ENCODE assay signal across 1 cellular context in the genomic region with DNA sequence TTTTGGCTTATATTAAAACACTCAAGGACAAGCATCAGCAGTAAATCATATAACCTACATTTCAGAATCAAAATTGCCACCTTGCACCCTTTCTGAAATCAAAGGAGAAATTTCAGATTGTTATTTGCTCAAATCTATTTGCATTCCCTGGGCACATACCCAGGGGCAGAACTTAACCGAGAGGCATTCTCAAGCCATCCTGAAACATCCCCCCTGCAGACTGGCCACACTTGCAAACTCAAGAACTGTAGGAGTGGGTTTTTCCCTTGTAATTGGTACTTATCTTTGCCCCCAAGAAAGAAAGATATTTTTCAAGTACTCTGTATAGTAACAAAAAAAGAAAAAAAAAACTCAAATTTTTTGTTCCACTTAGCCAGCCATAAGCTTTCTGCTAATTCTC.
TF ChIP-seq lines count a peak whose summit lies in the region.

No MANE protein-coding gene starts in this region.

TF ChIP-seq in GM23338, 12 proteins besides CTCF, POLR2A, EP300 and RAD21 (continued from another document):
- TF ChIP-seq, protein P1, sequence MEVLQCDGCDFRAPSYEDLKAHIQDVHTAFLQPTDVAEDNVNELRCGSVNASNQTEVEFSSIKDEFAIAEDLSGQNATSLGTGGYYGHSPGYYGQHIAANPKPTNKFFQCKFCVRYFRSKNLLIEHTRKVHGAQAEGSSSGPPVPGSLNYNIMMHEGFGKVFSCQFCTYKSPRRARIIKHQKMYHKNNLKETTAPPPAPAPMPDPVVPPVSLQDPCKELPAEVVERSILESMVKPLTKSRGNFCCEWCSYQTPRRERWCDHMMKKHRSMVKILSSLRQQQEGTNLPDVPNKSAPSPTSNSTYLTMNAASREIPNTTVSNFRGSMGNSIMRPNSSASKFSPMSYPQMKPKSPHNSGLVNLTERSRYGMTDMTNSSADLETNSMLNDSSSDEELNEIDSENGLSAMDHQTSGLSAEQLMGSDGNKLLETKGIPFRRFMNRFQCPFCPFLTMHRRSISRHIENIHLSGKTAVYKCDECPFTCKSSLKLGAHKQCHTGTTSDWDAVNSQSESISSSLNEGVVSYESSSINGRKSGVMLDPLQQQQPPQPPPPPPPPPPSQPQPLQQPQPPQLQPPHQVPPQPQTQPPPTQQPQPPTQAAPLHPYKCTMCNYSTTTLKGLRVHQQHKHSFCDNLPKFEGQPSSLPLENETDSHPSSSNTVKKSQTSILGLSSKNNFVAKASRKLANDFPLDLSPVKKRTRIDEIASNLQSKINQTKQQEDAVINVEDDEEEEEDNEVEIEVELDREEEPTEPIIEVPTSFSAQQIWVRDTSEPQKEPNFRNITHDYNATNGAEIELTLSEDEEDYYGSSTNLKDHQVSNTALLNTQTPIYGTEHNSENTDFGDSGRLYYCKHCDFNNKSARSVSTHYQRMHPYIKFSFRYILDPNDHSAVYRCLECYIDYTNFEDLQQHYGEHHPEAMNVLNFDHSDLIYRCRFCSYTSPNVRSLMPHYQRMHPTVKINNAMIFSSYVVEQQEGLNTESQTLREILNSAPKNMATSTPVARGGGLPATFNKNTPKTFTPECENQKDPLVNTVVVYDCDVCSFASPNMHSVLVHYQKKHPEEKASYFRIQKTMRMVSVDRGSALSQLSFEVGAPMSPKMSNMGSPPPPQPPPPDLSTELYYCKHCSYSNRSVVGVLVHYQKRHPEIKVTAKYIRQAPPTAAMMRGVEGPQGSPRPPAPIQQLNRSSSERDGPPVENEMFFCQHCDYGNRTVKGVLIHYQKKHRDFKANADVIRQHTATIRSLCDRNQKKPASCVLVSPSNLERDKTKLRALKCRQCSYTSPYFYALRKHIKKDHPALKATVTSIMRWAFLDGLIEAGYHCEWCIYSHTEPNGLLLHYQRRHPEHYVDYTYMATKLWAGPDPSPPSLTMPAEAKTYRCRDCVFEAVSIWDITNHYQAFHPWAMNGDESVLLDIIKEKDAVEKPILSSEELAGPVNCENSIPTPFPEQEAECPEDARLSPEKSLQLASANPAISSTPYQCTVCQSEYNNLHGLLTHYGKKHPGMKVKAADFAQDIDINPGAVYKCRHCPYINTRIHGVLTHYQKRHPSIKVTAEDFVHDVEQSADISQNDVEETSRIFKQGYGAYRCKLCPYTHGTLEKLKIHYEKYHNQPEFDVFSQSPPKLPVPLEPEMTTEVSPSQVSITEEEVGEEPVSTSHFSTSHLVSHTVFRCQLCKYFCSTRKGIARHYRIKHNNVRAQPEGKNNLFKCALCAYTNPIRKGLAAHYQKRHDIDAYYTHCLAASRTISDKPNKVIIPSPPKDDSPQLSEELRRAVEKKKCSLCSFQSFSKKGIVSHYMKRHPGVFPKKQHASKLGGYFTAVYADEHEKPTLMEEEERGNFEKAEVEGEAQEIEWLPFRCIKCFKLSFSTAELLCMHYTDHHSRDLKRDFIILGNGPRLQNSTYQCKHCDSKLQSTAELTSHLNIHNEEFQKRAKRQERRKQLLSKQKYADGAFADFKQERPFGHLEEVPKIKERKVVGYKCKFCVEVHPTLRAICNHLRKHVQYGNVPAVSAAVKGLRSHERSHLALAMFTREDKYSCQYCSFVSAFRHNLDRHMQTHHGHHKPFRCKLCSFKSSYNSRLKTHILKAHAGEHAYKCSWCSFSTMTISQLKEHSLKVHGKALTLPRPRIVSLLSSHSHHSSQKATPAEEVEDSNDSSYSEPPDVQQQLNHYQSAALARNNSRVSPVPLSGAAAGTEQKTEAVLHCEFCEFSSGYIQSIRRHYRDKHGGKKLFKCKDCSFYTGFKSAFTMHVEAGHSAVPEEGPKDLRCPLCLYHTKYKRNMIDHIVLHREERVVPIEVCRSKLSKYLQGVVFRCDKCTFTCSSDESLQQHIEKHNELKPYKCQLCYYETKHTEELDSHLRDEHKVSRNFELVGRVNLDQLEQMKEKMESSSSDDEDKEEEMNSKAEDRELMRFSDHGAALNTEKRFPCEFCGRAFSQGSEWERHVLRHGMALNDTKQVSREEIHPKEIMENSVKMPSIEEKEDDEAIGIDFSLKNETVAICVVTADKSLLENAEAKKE (CRISPR knock-in tag; IDR thresholded peaks at IDR 0.05): no peak
- TF ChIP-seq, protein P2, sequence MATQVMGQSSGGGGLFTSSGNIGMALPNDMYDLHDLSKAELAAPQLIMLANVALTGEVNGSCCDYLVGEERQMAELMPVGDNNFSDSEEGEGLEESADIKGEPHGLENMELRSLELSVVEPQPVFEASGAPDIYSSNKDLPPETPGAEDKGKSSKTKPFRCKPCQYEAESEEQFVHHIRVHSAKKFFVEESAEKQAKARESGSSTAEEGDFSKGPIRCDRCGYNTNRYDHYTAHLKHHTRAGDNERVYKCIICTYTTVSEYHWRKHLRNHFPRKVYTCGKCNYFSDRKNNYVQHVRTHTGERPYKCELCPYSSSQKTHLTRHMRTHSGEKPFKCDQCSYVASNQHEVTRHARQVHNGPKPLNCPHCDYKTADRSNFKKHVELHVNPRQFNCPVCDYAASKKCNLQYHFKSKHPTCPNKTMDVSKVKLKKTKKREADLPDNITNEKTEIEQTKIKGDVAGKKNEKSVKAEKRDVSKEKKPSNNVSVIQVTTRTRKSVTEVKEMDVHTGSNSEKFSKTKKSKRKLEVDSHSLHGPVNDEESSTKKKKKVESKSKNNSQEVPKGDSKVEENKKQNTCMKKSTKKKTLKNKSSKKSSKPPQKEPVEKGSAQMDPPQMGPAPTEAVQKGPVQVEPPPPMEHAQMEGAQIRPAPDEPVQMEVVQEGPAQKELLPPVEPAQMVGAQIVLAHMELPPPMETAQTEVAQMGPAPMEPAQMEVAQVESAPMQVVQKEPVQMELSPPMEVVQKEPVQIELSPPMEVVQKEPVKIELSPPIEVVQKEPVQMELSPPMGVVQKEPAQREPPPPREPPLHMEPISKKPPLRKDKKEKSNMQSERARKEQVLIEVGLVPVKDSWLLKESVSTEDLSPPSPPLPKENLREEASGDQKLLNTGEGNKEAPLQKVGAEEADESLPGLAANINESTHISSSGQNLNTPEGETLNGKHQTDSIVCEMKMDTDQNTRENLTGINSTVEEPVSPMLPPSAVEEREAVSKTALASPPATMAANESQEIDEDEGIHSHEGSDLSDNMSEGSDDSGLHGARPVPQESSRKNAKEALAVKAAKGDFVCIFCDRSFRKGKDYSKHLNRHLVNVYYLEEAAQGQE (IDR thresholded peaks at IDR 0.05; ENCODE audit: unreplicated experiment): no peak
